Comparison of ENCODE assay signal across 8 cellular contexts in the genomic region with DNA sequence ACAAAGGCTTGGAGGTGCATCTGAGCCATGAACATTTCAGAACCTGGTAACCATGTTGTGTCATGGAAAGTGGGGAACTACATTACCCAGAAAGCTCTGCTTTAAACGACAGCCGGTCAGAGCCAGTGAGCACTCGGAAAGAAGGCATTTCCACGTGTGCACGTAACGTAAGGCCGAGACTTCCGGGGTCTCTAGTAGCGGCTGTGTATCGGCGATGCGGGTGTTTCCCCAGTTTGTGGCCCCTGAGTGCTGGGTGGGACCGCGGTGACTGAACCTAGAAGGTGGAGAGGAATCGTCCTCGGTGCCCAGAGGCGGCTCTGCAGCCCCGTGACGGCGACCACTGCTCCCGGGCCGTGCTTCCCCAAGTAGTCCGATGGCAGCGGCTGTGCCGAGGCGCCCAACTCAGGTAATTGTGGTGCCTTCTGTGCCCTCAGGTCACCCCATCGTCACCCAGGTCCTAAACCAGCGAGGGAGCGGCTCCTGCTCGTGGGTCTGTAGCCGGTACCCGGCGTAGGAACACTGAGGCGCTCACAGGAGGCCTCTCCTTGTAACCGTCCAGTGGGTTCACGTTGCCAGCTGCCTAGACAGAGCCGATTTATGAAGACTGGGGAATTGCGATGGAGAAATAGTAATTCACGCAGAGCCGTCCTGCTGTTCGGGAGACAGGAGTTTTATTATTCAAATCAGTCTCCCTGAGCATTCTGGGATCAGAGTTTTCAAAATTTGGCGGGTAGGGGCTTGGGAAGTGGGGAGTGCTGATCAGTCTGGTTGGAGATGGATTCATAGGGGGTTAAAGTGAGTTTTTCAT.
DNase-seq lines count a peak whose midpoint lies in the region; ATAC-seq and TF ChIP-seq lines count a peak whose summit lies in the region.

Gene ZNF587 (plus strand): TSS at position 194 of the 808 bp plus-strand sequence. CDS start 180 bp downstream, at position 374.

- ATAC-seq in HG03432 (IDR thresholded peaks at IDR 0.05; ENCODE audit: unreplicated experiment), result peak; percentile 93

- DNase-seq in AML-193 (lab: John Stamatoyannopoulos, UW), result peak; percentile 67 to 70
- peak; percentile 47 to 76 for DNase-seq in NCI-H524 (lab: John Stamatoyannopoulos, UW)
- DNase-seq in activated CD4-positive, alpha-beta T cell treated with anti-CD3 and anti-CD28 coated beads for 48 hours, result peak; percentile 82
- DNase-seq in dedifferentiated amniotic fluid mesenchymal stem cell (ENCODE audit: extremely low spot score), result peak; percentile 83
- peak; percentile 94 for DNase-seq in left kidney (ENCODE audit: low read depth, low spot score)
- peak; percentile 55 to 63 for DNase-seq in stimulated activated CD4-positive, alpha-beta T cell treated with anti-CD3 and anti-CD28 coated beads, Interleukin-1b, Interleukin-23, amount 100 ng/mL, for 4 hours (ENCODE audit: low read depth in 2 of 2)

- TF ChIP-seq POLR2A in GM19099 (IDR thresholded peaks at IDR 0.05; ENCODE audit: extremely low read depth, insufficient read length, low read depth), result peak; percentile 68

Comparison
In these comparisons a context has a peak if more than half of its experiments do, and no peak if none do; other contexts are left out.
1. Peak in every context shown above with its lines: DNase-seq and ATAC-seq.